In genomic region chr2:74414913-74415761, GRCh38 we compare ENCODE assay signal across 1 cellular context.
TF ChIP-seq lines count a peak whose summit lies in the region.

No MANE protein-coding gene starts in this region.

TF ChIP-seq in HepG2, 621 proteins besides CTCF, POLR2A, EP300 and RAD21:
- TF ChIP-seq AGO2 (optimal IDR thresholded peaks at IDR 0.05; ENCODE audit: low read depth, low read length) (no peak), CBFB (CRISPR knock-in tag; IDR thresholded peaks at IDR 0.05) (no peak), JARID2 (CRISPR knock-in tag; IDR thresholded peaks at IDR 0.05; ENCODE audit: insufficient replicate concordance) (no peak), ZNF280D (CRISPR knock-in tag; IDR thresholded peaks at IDR 0.05) (no peak), ZNF7 (CRISPR knock-in tag; IDR thresholded peaks at IDR 0.05) (no peak), GABPB1 (CRISPR knock-in tag; IDR thresholded peaks at IDR 0.05) (peak; percentile 20; the same call in 1 of the 2 replicates)
- TF ChIP-seq, protein P1, sequence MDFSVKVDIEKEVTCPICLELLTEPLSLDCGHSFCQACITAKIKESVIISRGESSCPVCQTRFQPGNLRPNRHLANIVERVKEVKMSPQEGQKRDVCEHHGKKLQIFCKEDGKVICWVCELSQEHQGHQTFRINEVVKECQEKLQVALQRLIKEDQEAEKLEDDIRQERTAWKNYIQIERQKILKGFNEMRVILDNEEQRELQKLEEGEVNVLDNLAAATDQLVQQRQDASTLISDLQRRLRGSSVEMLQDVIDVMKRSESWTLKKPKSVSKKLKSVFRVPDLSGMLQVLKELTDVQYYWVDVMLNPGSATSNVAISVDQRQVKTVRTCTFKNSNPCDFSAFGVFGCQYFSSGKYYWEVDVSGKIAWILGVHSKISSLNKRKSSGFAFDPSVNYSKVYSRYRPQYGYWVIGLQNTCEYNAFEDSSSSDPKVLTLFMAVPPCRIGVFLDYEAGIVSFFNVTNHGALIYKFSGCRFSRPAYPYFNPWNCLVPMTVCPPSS (IDR thresholded peaks at IDR 0.05) = no peak
- TF ChIP-seq, protein P2, sequence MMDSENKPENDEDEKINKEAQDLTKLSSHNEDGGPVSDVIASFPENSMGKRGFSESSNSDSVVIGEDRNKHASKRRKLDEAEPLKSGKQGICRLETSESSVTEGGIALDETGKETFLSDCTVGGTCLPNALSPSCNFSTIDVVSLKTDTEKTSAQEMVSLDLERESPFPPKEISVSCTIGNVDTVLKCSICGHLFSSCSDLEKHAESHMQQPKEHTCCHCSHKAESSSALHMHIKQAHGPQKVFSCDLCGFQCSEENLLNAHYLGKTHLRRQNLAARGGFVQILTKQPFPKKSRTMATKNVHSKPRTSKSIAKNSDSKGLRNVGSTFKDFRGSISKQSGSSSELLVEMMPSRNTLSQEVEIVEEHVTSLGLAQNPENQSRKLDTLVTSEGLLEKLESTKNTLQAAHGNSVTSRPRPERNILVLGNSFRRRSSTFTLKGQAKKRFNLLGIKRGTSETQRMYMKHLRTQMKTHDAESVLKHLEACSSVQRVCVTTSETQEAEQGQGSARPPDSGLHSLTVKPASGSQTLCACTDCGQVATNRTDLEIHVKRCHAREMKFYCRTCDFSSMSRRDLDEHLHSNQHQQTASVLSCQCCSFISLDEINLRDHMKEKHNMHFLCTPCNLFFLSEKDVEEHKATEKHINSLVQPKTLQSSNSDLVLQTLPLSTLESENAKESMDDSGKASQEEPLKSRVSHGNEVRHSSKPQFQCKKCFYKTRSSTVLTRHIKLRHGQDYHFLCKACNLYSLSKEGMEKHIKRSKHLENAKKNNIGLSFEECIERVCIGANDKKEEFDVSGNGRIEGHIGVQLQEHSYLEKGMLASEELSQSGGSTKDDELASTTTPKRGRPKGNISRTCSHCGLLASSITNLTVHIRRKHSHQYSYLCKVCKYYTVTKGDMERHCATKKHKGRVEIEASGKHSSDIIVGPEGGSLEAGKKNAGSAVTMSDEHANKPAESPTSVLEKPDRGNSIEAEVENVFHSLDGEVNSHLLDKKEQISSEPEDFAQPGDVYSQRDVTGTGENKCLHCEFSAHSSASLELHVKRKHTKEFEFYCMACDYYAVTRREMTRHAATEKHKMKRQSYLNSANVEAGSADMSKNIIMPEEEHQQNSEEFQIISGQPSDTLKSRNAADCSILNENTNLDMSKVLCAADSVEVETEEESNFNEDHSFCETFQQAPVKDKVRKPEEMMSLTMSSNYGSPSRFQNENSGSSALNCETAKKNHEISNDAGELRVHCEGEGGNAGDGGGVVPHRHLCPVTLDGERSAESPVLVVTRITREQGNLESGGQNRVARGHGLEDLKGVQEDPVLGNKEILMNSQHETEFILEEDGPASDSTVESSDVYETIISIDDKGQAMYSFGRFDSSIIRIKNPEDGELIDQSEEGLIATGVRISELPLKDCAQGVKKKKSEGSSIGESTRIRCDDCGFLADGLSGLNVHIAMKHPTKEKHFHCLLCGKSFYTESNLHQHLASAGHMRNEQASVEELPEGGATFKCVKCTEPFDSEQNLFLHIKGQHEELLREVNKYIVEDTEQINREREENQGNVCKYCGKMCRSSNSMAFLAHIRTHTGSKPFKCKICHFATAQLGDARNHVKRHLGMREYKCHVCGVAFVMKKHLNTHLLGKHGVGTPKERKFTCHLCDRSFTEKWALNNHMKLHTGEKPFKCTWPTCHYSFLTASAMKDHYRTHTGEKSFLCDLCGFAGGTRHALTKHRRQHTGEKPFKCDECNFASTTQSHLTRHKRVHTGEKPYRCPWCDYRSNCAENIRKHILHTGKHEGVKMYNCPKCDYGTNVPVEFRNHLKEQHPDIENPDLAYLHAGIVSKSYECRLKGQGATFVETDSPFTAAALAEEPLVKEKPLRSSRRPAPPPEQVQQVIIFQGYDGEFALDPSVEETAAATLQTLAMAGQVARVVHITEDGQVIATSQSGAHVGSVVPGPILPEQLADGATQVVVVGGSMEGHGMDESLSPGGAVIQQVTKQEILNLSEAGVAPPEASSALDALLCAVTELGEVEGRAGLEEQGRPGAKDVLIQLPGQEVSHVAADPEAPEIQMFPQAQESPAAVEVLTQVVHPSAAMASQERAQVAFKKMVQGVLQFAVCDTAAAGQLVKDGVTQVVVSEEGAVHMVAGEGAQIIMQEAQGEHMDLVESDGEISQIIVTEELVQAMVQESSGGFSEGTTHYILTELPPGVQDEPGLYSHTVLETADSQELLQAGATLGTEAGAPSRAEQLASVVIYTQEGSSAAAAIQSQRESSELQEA (CRISPR knock-in tag; IDR thresholded peaks at IDR 0.05; ENCODE audit: not compliant biosample characterization) = no peak
